ENCODE assay signal across 13 cellular contexts in genomic region chr20:49501917-49502316, GRCh38. TPM values are rescaled to one million over a fixed set of nuclear protein-coding genes. Genes with fewer than 3 reads are reported as not detected.
DNase-seq lines count a peak whose midpoint lies in the region; TF ChIP-seq lines count a peak whose summit lies in the region.
"Had no signal": no experiment of that assay in that cellular context is flagged by ENCODE, and none has a peak within 500 bp of the region (broad histone marks: within the 10 kb centered on the region; RNA-seq: fewer than 3 reads in every experiment).

No MANE protein-coding gene starts in this region.

- H3K36me3 Mint-ChIP-seq in HFFc6 (ENCODE audit: low read depth) = no peaks in the 10 kb centered on the region
- no peaks in the 10 kb centered on the region for H3K36me3 Mint-ChIP-seq in activated CD4-positive, alpha-beta T cell treated with anti-CD3 and anti-CD28 coated beads, Interleukin-2, amount 10 ng/mL, durations not matched to agents 24 days and 14 days (ENCODE audit: low read depth)
- H3K36me3 Mint-ChIP-seq: CD4-positive, CD25-positive, alpha-beta regulatory T cell had no signal

- peaks cover 5% of the 10 kb centered on the region; the same call in 1 of the 2 replicates for H3K9me3 Mint-ChIP-seq in HFFc6
- H3K9me3 Mint-ChIP-seq in activated CD4-positive, alpha-beta T cell treated with anti-CD3 and anti-CD28 coated beads, Interleukin-2, amount 10 ng/mL, durations not matched to agents 24 days and 14 days = no peaks in the 10 kb centered on the region

- no peak overlapping the region for H3K27ac ChIP-seq in HEK293 (ENCODE audit: extremely low read depth, low read depth, low read length)
- H3K27ac ChIP-seq: SJSA1 had no signal

- no peak overlapping the region for H3K4me3 ChIP-seq in AG10803 (ENCODE audit: low read length)
- H3K4me3 ChIP-seq in HEK293 (ENCODE audit: low read depth, low read length) = no peak overlapping the region
- no peak overlapping the region for H3K4me3 ChIP-seq in fibroblast of the aortic adventitia (ENCODE audit: low read depth, low read length)
- H3K4me3 ChIP-seq: SJSA1 had no signal

- H3K4me1 ChIP-seq in HEK293 (ENCODE audit: control insufficient read depth, insufficient read depth, low read length) = no peaks in the 10 kb centered on the region
- H3K4me1 ChIP-seq: SJSA1 had no signal

- DNase-seq in AG10803 (ENCODE audit: low read depth) (peak; percentile 18), SK-N-DZ (ENCODE audit: low spot score) (peak; percentile 76), fibroblast of the aortic adventitia (ENCODE audit: low read depth) (peak; percentile 79), ecto neural progenitor cell (ENCODE audit: low spot score) (no peak), HFFc6 (no peak)
- DNase-seq in stimulated activated CD8-positive, alpha-beta memory T cell treated with anti-CD3 and anti-CD28 coated beads, Interleukin-4, amount 100 ng/mL, for 48 hours = no peak
- DNase-seq in activated CD4-positive, alpha-beta T cell treated with anti-CD3 and anti-CD28 coated beads, Interleukin-2, amount 10 ng/mL, durations not matched to agents 24 days and 14 days = no peak
- DNase-seq: activated gamma-delta T cell, NCI-H510A had no signal

- intact Hi-C loops in activated CD4-positive, alpha-beta T cell treated with anti-CD3 and anti-CD28 coated beads, Interleukin-2, amount 10 ng/mL, durations not matched to agents 24 days and 14 days (cut with micrococcal nuclease) = no loop called here

- no peaks in the 10 kb centered on the region for H3K9me3 ChIP-seq in HEK293 (ENCODE audit: control insufficient read depth, insufficient read depth, low read depth, low read length)
- H3K9me3 ChIP-seq: SJSA1 had no signal

- no peaks in the 10 kb centered on the region for H3K36me3 ChIP-seq in HEK293 (ENCODE audit: control insufficient read depth in 2 of 2, insufficient read depth in 1 of 2, low read length in 2 of 2)
- H3K36me3 ChIP-seq: SJSA1 had no signal

- H3K27ac Mint-ChIP-seq in HFFc6 = no peak overlapping the region
- no peak overlapping the region for H3K27ac Mint-ChIP-seq in activated CD4-positive, alpha-beta T cell treated with anti-CD3 and anti-CD28 coated beads, Interleukin-2, amount 10 ng/mL, durations not matched to agents 24 days and 14 days
- H3K27ac Mint-ChIP-seq: CD4-positive, CD25-positive, alpha-beta regulatory T cell had no signal

- no peaks in the 10 kb centered on the region for H3K4me1 Mint-ChIP-seq in HFFc6 (ENCODE audit: low read depth)
- H3K4me1 Mint-ChIP-seq in activated CD4-positive, alpha-beta T cell treated with anti-CD3 and anti-CD28 coated beads, Interleukin-2, amount 10 ng/mL, durations not matched to agents 24 days and 14 days = no peaks in the 10 kb centered on the region
- H3K4me1 Mint-ChIP-seq: CD4-positive, CD25-positive, alpha-beta regulatory T cell had no signal

- CTCF ChIA-PET in HEK293 (lab: Yijun Ruan, JAX) = interaction anchor here (0.5 kb wide), 1 partner anchor 236 kb away, joined by 7 read pairs; no protein-coding TSS in a partner anchor

- peaks cover 33% of the 10 kb centered on the region for H3K27me3 Mint-ChIP-seq in HFFc6 (ENCODE audit: insufficient read depth)
- H3K27me3 Mint-ChIP-seq in activated CD4-positive, alpha-beta T cell treated with anti-CD3 and anti-CD28 coated beads, Interleukin-2, amount 10 ng/mL, durations not matched to agents 24 days and 14 days = peaks cover 24% of the 10 kb centered on the region

- POLR2A ChIA-PET in HEK293 (lab: Yijun Ruan, JAX) = no interaction called here

- no peak overlapping the region for H3K4me3 Mint-ChIP-seq in HFFc6
- H3K4me3 Mint-ChIP-seq in activated CD4-positive, alpha-beta T cell treated with anti-CD3 and anti-CD28 coated beads, Interleukin-2, amount 10 ng/mL, durations not matched to agents 24 days and 14 days = no peak overlapping the region
- H3K4me3 Mint-ChIP-seq: CD4-positive, CD25-positive, alpha-beta regulatory T cell had no signal

- TF ChIP-seq CTCF in AG10803 (conservative IDR thresholded peaks at IDR 0.05; ENCODE audit: low read length) (no peak), HEK293 (tag by site-specific recombination; IDR thresholded peaks at IDR 0.05) (no peak), fibroblast of the aortic adventitia (IDR thresholded peaks at IDR 0.05; ENCODE audit: insufficient read depth, low read length) (no peak), HFFc6 (IDR thresholded peaks at IDR 0.05) (no peak)

TF ChIP-seq in HEK293, 187 proteins besides CTCF, POLR2A, EP300 and RAD21:
- peak; percentile 38 for TF ChIP-seq SETDB1 (IDR thresholded peaks at IDR 0.05; ENCODE audit: insufficient read length, low read length)
- TF ChIP-seq AEBP2 (tag by site-specific recombination; IDR thresholded peaks at IDR 0.05; ENCODE audit: borderline replicate concordance) = no peak

RNA-seq across cellular contexts. Expression of gene KCNB1, which starts 19.4 kb away (rescaled TPM):
- 3.8 and 3.9 TPM in 2 replicates for polyA plus RNA-seq in SK-N-DZ (2014; cell fraction: cytosol; rRNA removed)
- 2.2 and 4.3 TPM in 2 replicates for polyA plus RNA-seq in SK-N-DZ (2014; cell fraction: nucleus; rRNA removed)
- 0.27 and 0.41 TPM in 2 replicates for total RNA-seq in fibroblast of the aortic adventitia (ENCODE audit: low replicate concordance)
- total RNA-seq in HFFc6 (2021; fragmentation: NEBNext Ultra II Directional; extraction: Animal tissue kit (Norgen Biotek cat#: 25700)) = 1 to 10 TPM in 1 of 6 experiments, under 1 TPM in 5; 0.05 to 1.2 (median 0.20) TPM
- 0.07 TPM in 2 replicates for total RNA-seq in activated CD4-positive, alpha-beta T cell treated with anti-CD3 and anti-CD28 coated beads, Interleukin-2, amount 10 ng/mL, durations not matched to agents 24 days and 14 days
- total RNA-seq: CD4-positive, CD25-positive, alpha-beta regulatory T cell; glomerular endothelial cell had no signal

Comparison
In these comparisons a context has a peak if more than half of its experiments do, and no peak if none do; other contexts are left out.
1. DNase-seq: peak in AG10803 (single experiment), SK-N-DZ (single experiment) and fibroblast of the aortic adventitia (single experiment); none in stimulated activated CD8-positive, alpha-beta memory T cell treated with anti-CD3 and anti-CD28 coated beads, Interleukin-4, amount 100 ng/mL, for 48 hours (single experiment), ecto neural progenitor cell (single experiment), HFFc6 (single experiment) and activated CD4-positive, alpha-beta T cell treated with anti-CD3 and anti-CD28 coated beads, Interleukin-2, amount 10 ng/mL, durations not matched to agents 24 days and 14 days (single experiment).